1 cellular context compared by ENCODE assay signal in genomic region chr5:142720561-142721275, GRCh38.
TF ChIP-seq lines count a peak whose summit lies in the region.

No MANE protein-coding gene starts in this region.

TF ChIP-seq in HepG2, 621 proteins besides CTCF, POLR2A, EP300 and RAD21 (continued from another document and continues in another):
- peak; percentile 73 for TF ChIP-seq ARID5B (CRISPR knock-in tag; IDR thresholded peaks at IDR 0.05)
- TF ChIP-seq ZBTB21 (CRISPR knock-in tag; IDR thresholded peaks at IDR 0.05), result no peak
- TF ChIP-seq HHEX (CRISPR knock-in tag; IDR thresholded peaks at IDR 0.05), result peak; percentile 90
- TF ChIP-seq SNRNP70 (IDR thresholded peaks at IDR 0.05; ENCODE audit: low read depth, low read length), result no peak
- TF ChIP-seq RERE (CRISPR knock-in tag; IDR thresholded peaks at IDR 0.05; ENCODE audit: low read depth), result 0 out of 2 replicates have a peak, but pooled peaks have one; percentile 20
- no peak for TF ChIP-seq ZZZ3 (CRISPR knock-in tag; IDR thresholded peaks at IDR 0.05; ENCODE audit: borderline replicate concordance)
- TF ChIP-seq TEAD3 (CRISPR knock-in tag; optimal IDR thresholded peaks at IDR 0.05; ENCODE audit: borderline replicate concordance), result no peak
- no peak for TF ChIP-seq SOX13 (IDR thresholded peaks at IDR 0.05)
- TF ChIP-seq SOX13 (CRISPR knock-in tag; conservative IDR thresholded peaks at IDR 0.05 in 1 of 2, IDR thresholded peaks at IDR 0.05 in 1 of 2), result peak in 1 of 2 experiments; percentile 75; a peak in 2 of 4 replicates
- TF ChIP-seq ZNF34 (CRISPR knock-in tag; IDR thresholded peaks at IDR 0.05; ENCODE audit: borderline replicate concordance), result no peak
- no peak for TF ChIP-seq TGIF2 (CRISPR knock-in tag; IDR thresholded peaks at IDR 0.05)
- no peak for TF ChIP-seq SIX1 (CRISPR knock-in tag; IDR thresholded peaks at IDR 0.05; ENCODE audit: borderline replicate concordance)
- peak; percentile 63 for TF ChIP-seq NR2F6 (IDR thresholded peaks at IDR 0.05)
- TF ChIP-seq NR2F6 (CRISPR knock-in tag; IDR thresholded peaks at IDR 0.05), result peak; percentile 66
- TF ChIP-seq HOXD1 (CRISPR knock-in tag; IDR thresholded peaks at IDR 0.05), result peak; percentile 67; the same call in 1 of the 2 replicates
- TF ChIP-seq ZNF17 (CRISPR knock-in tag; IDR thresholded peaks at IDR 0.05), result no peak
- no peak for TF ChIP-seq ZNF615 (CRISPR knock-in tag; IDR thresholded peaks at IDR 0.05; ENCODE audit: borderline replicate concordance)
- TF ChIP-seq IKZF1 (IDR thresholded peaks at IDR 0.05), result no peak
- TF ChIP-seq, protein P1, sequence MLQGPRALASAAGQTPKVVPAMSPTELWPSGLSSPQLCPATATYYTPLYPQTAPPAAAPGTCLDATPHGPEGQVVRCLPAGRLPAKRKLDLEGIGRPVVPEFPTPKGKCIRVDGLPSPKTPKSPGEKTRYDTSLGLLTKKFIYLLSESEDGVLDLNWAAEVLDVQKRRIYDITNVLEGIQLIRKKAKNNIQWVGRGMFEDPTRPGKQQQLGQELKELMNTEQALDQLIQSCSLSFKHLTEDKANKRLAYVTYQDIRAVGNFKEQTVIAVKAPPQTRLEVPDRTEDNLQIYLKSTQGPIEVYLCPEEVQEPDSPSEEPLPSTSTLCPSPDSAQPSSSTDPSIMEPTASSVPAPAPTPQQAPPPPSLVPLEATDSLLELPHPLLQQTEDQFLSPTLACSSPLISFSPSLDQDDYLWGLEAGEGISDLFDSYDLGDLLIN (CRISPR knock-in tag; IDR thresholded peaks at IDR 0.05; ENCODE audit: borderline replicate concordance), result no peak
- no peak for TF ChIP-seq GTF3A (CRISPR knock-in tag; conservative IDR thresholded peaks at IDR 0.05)
- no peak for TF ChIP-seq MYC (CRISPR knock-in tag; IDR thresholded peaks at IDR 0.05; ENCODE audit: borderline replicate concordance)
- TF ChIP-seq ZNF335 (CRISPR knock-in tag; IDR thresholded peaks at IDR 0.05), result no peak
- TF ChIP-seq TRIM24 (CRISPR knock-in tag; IDR thresholded peaks at IDR 0.05), result no peak
- TF ChIP-seq, protein P2, sequence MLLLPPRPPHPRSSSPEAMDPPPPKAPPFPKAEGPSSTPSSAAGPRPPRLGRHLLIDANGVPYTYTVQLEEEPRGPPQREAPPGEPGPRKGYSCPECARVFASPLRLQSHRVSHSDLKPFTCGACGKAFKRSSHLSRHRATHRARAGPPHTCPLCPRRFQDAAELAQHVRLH (CRISPR knock-in tag; IDR thresholded peaks at IDR 0.05; ENCODE audit: borderline replicate concordance, low read depth), result no peak
- TF ChIP-seq MYNN (CRISPR knock-in tag; IDR thresholded peaks at IDR 0.05; ENCODE audit: low read depth), result no peak
- TF ChIP-seq, protein P3, sequence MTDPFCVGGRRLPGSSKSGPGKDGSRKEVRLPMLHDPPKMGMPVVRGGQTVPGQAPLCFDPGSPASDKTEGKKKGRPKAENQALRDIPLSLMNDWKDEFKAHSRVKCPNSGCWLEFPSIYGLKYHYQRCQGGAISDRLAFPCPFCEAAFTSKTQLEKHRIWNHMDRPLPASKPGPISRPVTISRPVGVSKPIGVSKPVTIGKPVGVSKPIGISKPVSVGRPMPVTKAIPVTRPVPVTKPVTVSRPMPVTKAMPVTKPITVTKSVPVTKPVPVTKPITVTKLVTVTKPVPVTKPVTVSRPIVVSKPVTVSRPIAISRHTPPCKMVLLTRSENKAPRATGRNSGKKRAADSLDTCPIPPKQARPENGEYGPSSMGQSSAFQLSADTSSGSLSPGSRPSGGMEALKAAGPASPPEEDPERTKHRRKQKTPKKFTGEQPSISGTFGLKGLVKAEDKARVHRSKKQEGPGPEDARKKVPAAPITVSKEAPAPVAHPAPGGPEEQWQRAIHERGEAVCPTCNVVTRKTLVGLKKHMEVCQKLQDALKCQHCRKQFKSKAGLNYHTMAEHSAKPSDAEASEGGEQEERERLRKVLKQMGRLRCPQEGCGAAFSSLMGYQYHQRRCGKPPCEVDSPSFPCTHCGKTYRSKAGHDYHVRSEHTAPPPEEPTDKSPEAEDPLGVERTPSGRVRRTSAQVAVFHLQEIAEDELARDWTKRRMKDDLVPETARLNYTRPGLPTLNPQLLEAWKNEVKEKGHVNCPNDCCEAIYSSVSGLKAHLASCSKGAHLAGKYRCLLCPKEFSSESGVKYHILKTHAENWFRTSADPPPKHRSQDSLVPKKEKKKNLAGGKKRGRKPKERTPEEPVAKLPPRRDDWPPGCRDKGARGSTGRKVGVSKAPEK (CRISPR knock-in tag; IDR thresholded peaks at IDR 0.05; ENCODE audit: borderline replicate concordance), result no peak
- TF ChIP-seq FOXA1 (IDR thresholded peaks at IDR 0.05), result no peak
- TF ChIP-seq FOXA1 (CRISPR knock-in tag; IDR thresholded peaks at IDR 0.05), result peak; percentile 53
- TF ChIP-seq RELA (CRISPR knock-in tag; IDR thresholded peaks at IDR 0.05), result no peak
- TF ChIP-seq, protein P4, sequence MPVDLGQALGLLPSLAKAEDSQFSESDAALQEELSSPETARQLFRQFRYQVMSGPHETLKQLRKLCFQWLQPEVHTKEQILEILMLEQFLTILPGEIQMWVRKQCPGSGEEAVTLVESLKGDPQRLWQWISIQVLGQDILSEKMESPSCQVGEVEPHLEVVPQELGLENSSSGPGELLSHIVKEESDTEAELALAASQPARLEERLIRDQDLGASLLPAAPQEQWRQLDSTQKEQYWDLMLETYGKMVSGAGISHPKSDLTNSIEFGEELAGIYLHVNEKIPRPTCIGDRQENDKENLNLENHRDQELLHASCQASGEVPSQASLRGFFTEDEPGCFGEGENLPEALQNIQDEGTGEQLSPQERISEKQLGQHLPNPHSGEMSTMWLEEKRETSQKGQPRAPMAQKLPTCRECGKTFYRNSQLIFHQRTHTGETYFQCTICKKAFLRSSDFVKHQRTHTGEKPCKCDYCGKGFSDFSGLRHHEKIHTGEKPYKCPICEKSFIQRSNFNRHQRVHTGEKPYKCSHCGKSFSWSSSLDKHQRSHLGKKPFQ (CRISPR knock-in tag; IDR thresholded peaks at IDR 0.05; ENCODE audit: insufficient replicate concordance), result no peak
- no peak for TF ChIP-seq SP2 (CRISPR knock-in tag; IDR thresholded peaks at IDR 0.05)
- TF ChIP-seq EED (CRISPR knock-in tag; IDR thresholded peaks at IDR 0.05), result no peak
- no peak for TF ChIP-seq ZNF879 (CRISPR knock-in tag; IDR thresholded peaks at IDR 0.05)
- TF ChIP-seq, protein P5, sequence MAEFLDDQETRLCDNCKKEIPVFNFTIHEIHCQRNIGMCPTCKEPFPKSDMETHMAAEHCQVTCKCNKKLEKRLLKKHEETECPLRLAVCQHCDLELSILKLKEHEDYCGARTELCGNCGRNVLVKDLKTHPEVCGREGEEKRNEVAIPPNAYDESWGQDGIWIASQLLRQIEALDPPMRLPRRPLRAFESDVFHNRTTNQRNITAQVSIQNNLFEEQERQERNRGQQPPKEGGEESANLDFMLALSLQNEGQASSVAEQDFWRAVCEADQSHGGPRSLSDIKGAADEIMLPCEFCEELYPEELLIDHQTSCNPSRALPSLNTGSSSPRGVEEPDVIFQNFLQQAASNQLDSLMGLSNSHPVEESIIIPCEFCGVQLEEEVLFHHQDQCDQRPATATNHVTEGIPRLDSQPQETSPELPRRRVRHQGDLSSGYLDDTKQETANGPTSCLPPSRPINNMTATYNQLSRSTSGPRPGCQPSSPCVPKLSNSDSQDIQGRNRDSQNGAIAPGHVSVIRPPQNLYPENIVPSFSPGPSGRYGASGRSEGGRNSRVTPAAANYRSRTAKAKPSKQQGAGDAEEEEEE (CRISPR knock-in tag; IDR thresholded peaks at IDR 0.05; ENCODE audit: borderline replicate concordance), result no peak
- TF ChIP-seq ZFAT (CRISPR knock-in tag; conservative IDR thresholded peaks at IDR 0.05), result no peak
- no peak for TF ChIP-seq LBX2 (CRISPR knock-in tag; IDR thresholded peaks at IDR 0.05; ENCODE audit: borderline replicate concordance)
- no peak for TF ChIP-seq ZNF207 (IDR thresholded peaks at IDR 0.05; ENCODE audit: borderline replicate concordance)
- no peak for TF ChIP-seq HNRNPL (IDR thresholded peaks at IDR 0.05; ENCODE audit: low read depth, low read length)
- TF ChIP-seq, protein P6, sequence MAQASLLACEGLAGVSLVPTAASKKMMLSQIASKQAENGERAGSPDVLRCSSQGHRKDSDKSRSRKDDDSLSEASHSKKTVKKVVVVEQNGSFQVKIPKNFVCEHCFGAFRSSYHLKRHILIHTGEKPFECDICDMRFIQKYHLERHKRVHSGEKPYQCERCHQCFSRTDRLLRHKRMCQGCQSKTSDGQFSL (CRISPR knock-in tag; IDR thresholded peaks at IDR 0.05), result no peak
- TF ChIP-seq ATF7-NPFF (CRISPR knock-in tag; IDR thresholded peaks at IDR 0.05; ENCODE audit: low read depth), result no peak
- no peak for TF ChIP-seq SP1 (IDR thresholded peaks at IDR 0.05)
- TF ChIP-seq SP1 (CRISPR knock-in tag; IDR thresholded peaks at IDR 0.05), result no peak
